In the genomic region with DNA sequence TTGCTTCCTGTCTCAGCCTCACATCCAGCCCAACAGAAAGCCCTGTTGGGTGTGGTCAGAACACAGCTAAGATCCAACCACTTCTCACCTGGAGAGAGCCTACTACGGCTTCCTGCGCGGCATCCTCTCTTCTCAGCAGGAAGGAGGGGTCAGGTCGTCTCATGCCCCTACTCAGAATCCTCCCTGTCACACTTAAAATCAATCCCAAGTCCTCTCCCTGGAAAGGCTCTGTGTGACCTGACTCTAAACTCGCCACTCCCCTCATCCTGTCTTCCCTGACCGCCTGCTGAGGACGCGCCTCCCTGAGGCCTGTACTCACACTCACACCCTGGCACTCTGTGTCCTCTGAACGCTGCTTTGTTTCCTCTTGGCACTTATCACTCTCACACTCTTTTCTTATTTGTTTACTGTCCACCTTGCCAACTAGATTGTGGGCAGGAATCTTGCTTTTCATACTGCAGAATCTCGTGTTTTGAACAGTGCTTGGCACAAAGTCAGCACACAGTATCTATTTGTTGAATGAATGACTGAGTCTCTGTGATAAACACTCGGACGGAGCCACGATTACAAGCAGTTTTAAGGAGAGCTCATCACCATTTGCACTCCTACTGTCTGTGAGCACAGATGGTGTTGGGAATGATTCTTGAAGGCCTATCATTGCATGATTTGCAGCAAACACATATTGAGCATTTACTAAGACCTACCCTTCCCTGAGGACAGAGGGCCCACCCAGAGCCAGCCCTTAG, we compare ENCODE assay signal across 1 cellular context.
TF ChIP-seq lines count a peak whose summit lies in the region.

No MANE protein-coding gene starts in this region.

TF ChIP-seq in IMR-90, 13 proteins besides CTCF, POLR2A, EP300 and RAD21:
- TF ChIP-seq SMC3 (IDR thresholded peaks at IDR 0.05; ENCODE audit: low read depth, low read length): no peak
- no peak for TF ChIP-seq NFE2L2 (IDR thresholded peaks at IDR 0.05; ENCODE audit: low read depth, low read length)
- TF ChIP-seq RCOR1 (IDR thresholded peaks at IDR 0.05; ENCODE audit: insufficient replicate concordance, low read length): no peak
- no peak for TF ChIP-seq BHLHE40 (IDR thresholded peaks at IDR 0.05; ENCODE audit: low read depth, low read length)
- TF ChIP-seq CEBPB (IDR thresholded peaks at IDR 0.05; ENCODE audit: low read depth, low read length): no peak
- TF ChIP-seq, protein P1, sequence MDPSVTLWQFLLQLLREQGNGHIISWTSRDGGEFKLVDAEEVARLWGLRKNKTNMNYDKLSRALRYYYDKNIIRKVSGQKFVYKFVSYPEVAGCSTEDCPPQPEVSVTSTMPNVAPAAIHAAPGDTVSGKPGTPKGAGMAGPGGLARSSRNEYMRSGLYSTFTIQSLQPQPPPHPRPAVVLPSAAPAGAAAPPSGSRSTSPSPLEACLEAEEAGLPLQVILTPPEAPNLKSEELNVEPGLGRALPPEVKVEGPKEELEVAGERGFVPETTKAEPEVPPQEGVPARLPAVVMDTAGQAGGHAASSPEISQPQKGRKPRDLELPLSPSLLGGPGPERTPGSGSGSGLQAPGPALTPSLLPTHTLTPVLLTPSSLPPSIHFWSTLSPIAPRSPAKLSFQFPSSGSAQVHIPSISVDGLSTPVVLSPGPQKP (IDR thresholded peaks at IDR 0.05; ENCODE audit: borderline replicate concordance, low read depth, low read length): no peak
